ENCODE assay signal across 7 cellular contexts in the genomic region with DNA sequence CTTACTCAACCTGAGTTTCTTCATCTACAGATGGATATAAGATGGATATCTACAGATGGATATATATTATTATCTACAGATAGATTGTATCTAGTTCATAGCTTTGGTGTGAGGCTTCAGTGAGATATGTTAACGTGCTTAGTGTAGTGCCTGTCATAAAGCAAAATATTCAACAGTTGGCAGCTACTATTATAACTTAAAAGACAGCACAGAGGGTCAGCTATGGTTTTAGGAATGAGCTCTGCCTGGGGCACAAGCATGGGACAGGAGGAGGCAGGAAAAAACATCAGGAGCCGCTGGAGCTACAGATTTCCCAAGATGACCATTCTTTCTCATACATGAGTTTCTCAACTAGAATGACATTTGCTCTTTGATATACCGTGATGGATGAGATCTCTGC. TPM values are rescaled to one million over a fixed set of nuclear protein-coding genes. Genes with fewer than 3 reads are reported as not detected.
A peak's percentile ranks its signal among the peaks of the same experiment; 100 is the strongest.
DNase-seq lines count a peak whose midpoint lies in the region; ATAC-seq lines count a peak whose summit lies in the region.
"Had no signal": no experiment of that assay in that cellular context is flagged by ENCODE, and none has a peak within 500 bp of the region (broad histone marks: within the 10 kb centered on the region; RNA-seq: fewer than 3 reads in every experiment).

No MANE protein-coding gene starts in this region.

- CTCF ChIA-PET in naive thymus-derived CD4-positive, alpha-beta T cell (lab: Charles Lee), result interaction anchor here (0.7 to 1.5 kb wide), 5 partner anchors 9 to 39 kb away, joined by 3 to 7 read pairs (median 6); partner anchors contain the start of gene TMEM183A

- H3K4me1 Mint-ChIP-seq in activated T-helper 17 cell treated with anti-CD3 and anti-CD28 coated beads, Interleukin-2, amount 50 U/mL, for 72 hours, result peaks cover 12% of the 10 kb centered on the region
- peaks cover 15 to 34% (median 27%) of the 10 kb centered on the region in 7 donors for H3K4me1 Mint-ChIP-seq in naive thymus-derived CD4-positive, alpha-beta T cell

- H3K27me3 Mint-ChIP-seq in activated T-helper 17 cell treated with anti-CD3 and anti-CD28 coated beads, Interleukin-2, amount 50 U/mL, for 72 hours, result no peaks in the 10 kb centered on the region
- H3K27me3 Mint-ChIP-seq in naive thymus-derived CD4-positive, alpha-beta T cell, result peaks cover 0 to 10% (median 0%) of the 10 kb centered on the region in 5 donors

- H3K9ac ChIP-seq in ES-I3 (ENCODE audit: low read depth, low read length), result peak overlapping the region; percentile 63; the same call in 1 of the 2 replicates

- no peak for DNase-seq in naive thymus-derived CD4-positive, alpha-beta T cell
- DNase-seq in NAMALWA (ENCODE audit: low spot score) (no peak), anterior cingulate cortex (lab: John Stamatoyannopoulos, UW) (no peak), SIG-M5 treated with dmso at 0.1 percent for 504 hours (lab: John Stamatoyannopoulos, UW; ENCODE audit: unreplicated experiment) (no peak)

- 0 out of 2 replicates have a peak, but pooled peaks cover 3% of the 10 kb centered on the region for H3K36me3 ChIP-seq in ES-I3 (ENCODE audit: insufficient read depth, low read length)
- peaks cover 0 to 19% (median 0%) of the 10 kb centered on the region in 3 experiments for H3K36me3 ChIP-seq in naive thymus-derived CD4-positive, alpha-beta T cell (ENCODE audit: control insufficient read depth in 2 of 3, insufficient read depth in 3 of 3, low read length in 3 of 3)
- H3K36me3 ChIP-seq: HAP-1 had no signal

- H3K27me3 ChIP-seq in naive thymus-derived CD4-positive, alpha-beta T cell (ENCODE audit: control insufficient read depth in 2 of 2, insufficient read depth in 2 of 2, low read length in 2 of 2), result no peaks in the 10 kb centered on the region

- H3K36me3 Mint-ChIP-seq in activated T-helper 17 cell treated with anti-CD3 and anti-CD28 coated beads, Interleukin-2, amount 50 U/mL, for 72 hours (ENCODE audit: low read depth), result peaks cover 24% of the 10 kb centered on the region
- peaks cover 0 to 11% (median 2%) of the 10 kb centered on the region in 5 donors for H3K36me3 Mint-ChIP-seq in naive thymus-derived CD4-positive, alpha-beta T cell

- H3K9me3 ChIP-seq in ES-I3 (ENCODE audit: control insufficient read depth, insufficient read depth, low read length), result no peaks in the 10 kb centered on the region
- no peaks in the 10 kb centered on the region for H3K9me3 ChIP-seq in naive thymus-derived CD4-positive, alpha-beta T cell (ENCODE audit: control insufficient read depth in 2 of 3, low read length in 3 of 3)
- H3K9me3 ChIP-seq: HAP-1 had no signal

- H3K27ac Mint-ChIP-seq in activated T-helper 17 cell treated with anti-CD3 and anti-CD28 coated beads, Interleukin-2, amount 50 U/mL, for 72 hours, result peak overlapping the region; percentile 69
- peak overlapping the region in 8 of 9 donors; percentile 80 to 96 (median 94) for H3K27ac Mint-ChIP-seq in naive thymus-derived CD4-positive, alpha-beta T cell

- H3K4me1 ChIP-seq in ES-I3 (ENCODE audit: insufficient read depth, low read length), result peaks cover 6% of the 10 kb centered on the region; the same call in 1 of the 2 replicates
- H3K4me1 ChIP-seq in naive thymus-derived CD4-positive, alpha-beta T cell (ENCODE audit: control insufficient read depth in 2 of 2, insufficient read depth in 2 of 2, low read length in 2 of 2), result peaks cover 14 to 20% of the 10 kb centered on the region in 2 donors

- peak overlapping the region; percentile 83 for H3K27ac ChIP-seq in naive thymus-derived CD4-positive, alpha-beta T cell (ENCODE audit: low read depth, low read length)

- intact Hi-C loops in naive thymus-derived CD4-positive, alpha-beta T cell (cut with micrococcal nuclease), result loop anchor here (2.0 to 5.0 kb wide), 3 partner anchors 58 to 806 kb away; partner anchors contain the start of genes PPFIA4 (in 2 of the 2) and PTPN7 (in 1 of the 2)

- H3K4me3 Mint-ChIP-seq in activated T-helper 17 cell treated with anti-CD3 and anti-CD28 coated beads, Interleukin-2, amount 50 U/mL, for 72 hours, result peak overlapping the region; percentile 88
- H3K4me3 Mint-ChIP-seq in naive thymus-derived CD4-positive, alpha-beta T cell, result peak overlapping the region; percentile 90 to 98 (median 94)

- ATAC-seq in activated T-helper 17 cell treated with anti-CD3 and anti-CD28 coated beads, Interleukin-2, amount 50 U/mL, for 72 hours (replicated peaks), result no peak
- ATAC-seq in naive thymus-derived CD4-positive, alpha-beta T cell, result no peak

- no peaks in the 10 kb centered on the region for H3K9me3 Mint-ChIP-seq in activated T-helper 17 cell treated with anti-CD3 and anti-CD28 coated beads, Interleukin-2, amount 50 U/mL, for 72 hours
- no peaks in the 10 kb centered on the region for H3K9me3 Mint-ChIP-seq in naive thymus-derived CD4-positive, alpha-beta T cell

- POLR2A ChIA-PET in naive thymus-derived CD4-positive, alpha-beta T cell (lab: Charles Lee), result interaction anchor here (0.5 to 1.7 kb wide), 13 partner anchors 10 to 1442 kb away, joined by 3 to 10 read pairs (median 4); partner anchors contain the start of genes ADIPOR1, KLHL12, RABIF and TMEM183A

- peak overlapping the region; percentile 67 for H3K4me3 ChIP-seq in naive thymus-derived CD4-positive, alpha-beta T cell (ENCODE audit: low read length)

RNA-seq across cellular contexts. Expression of gene CYB5R1, which starts 1.3 kb away (rescaled TPM):
- total RNA-seq in activated T-helper 17 cell treated with anti-CD3 and anti-CD28 coated beads, Interleukin-2, amount 50 U/mL, for 72 hours, result 10 to 100 TPM; 19.6 to 19.7 TPM
- 10 to 100 TPM; 22.8 to 50.2 (median 48.0) TPM for total RNA-seq in naive thymus-derived CD4-positive, alpha-beta T cell
- 10 to 100 TPM; 63.1 to 71.3 TPM for polyA plus RNA-seq in naive thymus-derived CD4-positive, alpha-beta T cell

RNA-seq across cellular contexts. Expression of gene ADIPOR1, which starts 10.2 kb away (rescaled TPM):
- 100 to 1,000 TPM in 1 of 2 donors, 10 to 100 TPM in 1; 71.0 to 102 TPM for total RNA-seq in activated T-helper 17 cell treated with anti-CD3 and anti-CD28 coated beads, Interleukin-2, amount 50 U/mL, for 72 hours
- total RNA-seq in naive thymus-derived CD4-positive, alpha-beta T cell, result 10 to 100 TPM; 51.9 to 84.5 (median 69.6) TPM
- polyA plus RNA-seq in naive thymus-derived CD4-positive, alpha-beta T cell, result 10 to 100 TPM; 56.8 to 93.8 TPM

RNA-seq across cellular contexts. Expression of gene TMEM183A, which starts 38.8 kb away (rescaled TPM):
- 10 to 100 TPM; 50.1 to 62.6 TPM for total RNA-seq in activated T-helper 17 cell treated with anti-CD3 and anti-CD28 coated beads, Interleukin-2, amount 50 U/mL, for 72 hours
- 100 to 1,000 TPM in 2 of 5 experiments, 10 to 100 TPM in 3; 61.4 to 134 (median 77.0) TPM for total RNA-seq in naive thymus-derived CD4-positive, alpha-beta T cell
- polyA plus RNA-seq in naive thymus-derived CD4-positive, alpha-beta T cell, result 10 to 100 TPM; 42.5 to 56.0 TPM

RNA-seq across cellular contexts. Expression of gene KLHL12, which starts 41.3 kb away (rescaled TPM):
- 10 to 100 TPM; 31.6 to 34.1 TPM for total RNA-seq in activated T-helper 17 cell treated with anti-CD3 and anti-CD28 coated beads, Interleukin-2, amount 50 U/mL, for 72 hours
- total RNA-seq in naive thymus-derived CD4-positive, alpha-beta T cell, result 10 to 100 TPM; 15.6 to 28.0 (median 24.5) TPM
- polyA plus RNA-seq in naive thymus-derived CD4-positive, alpha-beta T cell, result 10 to 100 TPM; 12.1 to 18.3 TPM

RNA-seq across cellular contexts. Expression of gene PPFIA4, which starts 57.9 kb away (rescaled TPM):
- total RNA-seq in activated T-helper 17 cell treated with anti-CD3 and anti-CD28 coated beads, Interleukin-2, amount 50 U/mL, for 72 hours, result 100 to 1,000 TPM in 1 of 2 donors, 10 to 100 TPM in 1; 38.1 to 244 TPM
- total RNA-seq in naive thymus-derived CD4-positive, alpha-beta T cell, result 10 to 100 TPM in 1 of 5 experiments, 1 to 10 TPM in 2, under 1 TPM in 2; 0.40 to 45.5 (median 2.4) TPM
- not detected for polyA plus RNA-seq in naive thymus-derived CD4-positive, alpha-beta T cell
